Comparison of ENCODE assay signal across 9 cellular contexts in genomic region chr6:25311251-25311910, GRCh38. TPM values are rescaled to one million over a fixed set of nuclear protein-coding genes. Genes with fewer than 3 reads are reported as not detected.
DNase-seq lines count a peak whose midpoint lies in the region; ATAC-seq and TF ChIP-seq lines count a peak whose summit lies in the region.
"Had no signal": no experiment of that assay in that cellular context is flagged by ENCODE, and none has a peak within 500 bp of the region (broad histone marks: within the 10 kb centered on the region; RNA-seq: fewer than 3 reads in every experiment).

No MANE protein-coding gene starts in this region.

- H3K36me3 ChIP-seq in Caco-2 (ENCODE audit: control insufficient read depth, insufficient read depth, low read length) (no peaks in the 10 kb centered on the region), mucosa of stomach (ENCODE audit: control insufficient read depth, insufficient read depth, low read length) (no peaks in the 10 kb centered on the region)

- CTCF ChIA-PET in Caco-2 (lab: Charles Lee) = interaction anchor here (0.6 to 1.7 kb wide), 5 partner anchors 32 to 331 kb away, joined by 3 to 12 read pairs (median 5); partner anchors contain the start of gene CARMIL1
- CTCF ChIA-PET in activated CD4-positive, alpha-beta T cell treated with anti-CD3 and anti-CD28 coated beads for 36 hours (lab: Charles Lee) = no interaction called here

- intact Hi-C loops in Caco-2 (cut with micrococcal nuclease; ENCODE audit: unreplicated experiment) = no loop called here
- intact Hi-C loops in activated CD4-positive, alpha-beta T cell treated with anti-CD3 and anti-CD28 coated beads for 36 hours (cut with DNase I, micrococcal nuclease) = no loop called here

- POLR2A ChIA-PET in Caco-2 (lab: Charles Lee) = interaction anchor here (0.5 to 1.1 kb wide), 3 partner anchors 13 to 1823 kb away, joined by 4 to 5 read pairs (median 4); partner anchors contain the start of gene CARMIL1
- POLR2A ChIA-PET in activated CD4-positive, alpha-beta T cell treated with anti-CD3 and anti-CD28 coated beads for 36 hours (lab: Charles Lee) = no interaction called here

- no peak for ATAC-seq in activated CD4-positive, alpha-beta T cell treated with anti-CD3 and anti-CD28 coated beads for 36 hours
- ATAC-seq in GM18909 (IDR thresholded peaks at IDR 0.05; ENCODE audit: poor library complexity, unreplicated experiment) = no peak

- peak overlapping the region; percentile 80 for H3K27ac Mint-ChIP-seq in Caco-2 (ENCODE audit: unreplicated experiment)
- H3K27ac Mint-ChIP-seq in activated CD4-positive, alpha-beta T cell treated with anti-CD3 and anti-CD28 coated beads for 36 hours = no peak overlapping the region

- H3K27me3 ChIP-seq in Caco-2 (replicated peaks; ENCODE audit: control insufficient read depth, insufficient read depth, low read length) (no peaks in the 10 kb centered on the region), mucosa of stomach (ENCODE audit: control insufficient read depth, insufficient read depth, low read length) (no peaks in the 10 kb centered on the region)

- TF ChIP-seq CTCF in Caco-2 (IDR thresholded peaks at IDR 0.05; ENCODE audit: insufficient read depth in 1 of 2, low read depth in 1 of 2, low read length in 1 of 2, severe bottlenecking in 1 of 2, unreplicated experiment in 1 of 2) (no peak), coronary artery (IDR thresholded peaks at IDR 0.05) (no peak)

- peak overlapping the region; percentile 43 to 80 for H3K27ac ChIP-seq in coronary artery

- H3K4me1 ChIP-seq in Caco-2 (peaks cover 38% of the 10 kb centered on the region), mucosa of stomach (ENCODE audit: control insufficient read depth, insufficient read depth, low read length) (peaks cover 46% of the 10 kb centered on the region)

- no peaks in the 10 kb centered on the region for H3K9me3 Mint-ChIP-seq in Caco-2 (ENCODE audit: unreplicated experiment)
- H3K9me3 Mint-ChIP-seq in activated CD4-positive, alpha-beta T cell treated with anti-CD3 and anti-CD28 coated beads for 36 hours (ENCODE audit: low read depth) = no peaks in the 10 kb centered on the region

- BruUV-seq in Caco-2 (replicated peaks; lab: Mats Ljungman, UMichigan) = no TSS peak

- H3K4me1 Mint-ChIP-seq in Caco-2 (ENCODE audit: low read depth, unreplicated experiment) = peaks cover 37% of the 10 kb centered on the region
- H3K4me1 Mint-ChIP-seq in activated CD4-positive, alpha-beta T cell treated with anti-CD3 and anti-CD28 coated beads for 36 hours = peaks cover 21% of the 10 kb centered on the region

- H3K4me3 Mint-ChIP-seq in Caco-2 (ENCODE audit: unreplicated experiment) = peak overlapping the region; percentile 64
- H3K4me3 Mint-ChIP-seq in activated CD4-positive, alpha-beta T cell treated with anti-CD3 and anti-CD28 coated beads for 36 hours = no peak overlapping the region

- H3K9me3 ChIP-seq in Caco-2 = no peaks in the 10 kb centered on the region
- no peaks in the 10 kb centered on the region for H3K9me3 ChIP-seq in mucosa of stomach (ENCODE audit: control insufficient read depth, low read length)

- H3K4me3 ChIP-seq in Caco-2 (ENCODE audit: low read depth, low read length) (no peak overlapping the region), coronary artery (peak overlapping the region; percentile 16), mucosa of stomach (ENCODE audit: low read length) (no peak overlapping the region)

- H3K27me3 Mint-ChIP-seq in Caco-2 (ENCODE audit: insufficient read depth, unreplicated experiment) = no peaks in the 10 kb centered on the region
- H3K27me3 Mint-ChIP-seq in activated CD4-positive, alpha-beta T cell treated with anti-CD3 and anti-CD28 coated beads for 36 hours = no peaks in the 10 kb centered on the region

- H3K9ac ChIP-seq in mucosa of stomach (ENCODE audit: low read length) = peak overlapping the region; percentile 18

- DNase-seq in Caco-2 (peak; percentile 60 to 65), LHCN-M2 (ENCODE audit: low read depth) (peak; percentile 69), coronary artery (ENCODE audit: low spot score) (peak; percentile 43), OCI-M1 (lab: John Stamatoyannopoulos, UW) (no peak), NCI-H526 treated with DMSO at 0.1 percent for 48 hours (lab: John Stamatoyannopoulos, UW) (no peak)
- no peak for DNase-seq in activated CD4-positive, alpha-beta T cell treated with anti-CD3 and anti-CD28 coated beads for 36 hours
- DNase-seq: KBM-7 had no signal

- no peaks in the 10 kb centered on the region for H3K36me3 Mint-ChIP-seq in Caco-2 (ENCODE audit: insufficient read depth, unreplicated experiment)
- H3K36me3 Mint-ChIP-seq in activated CD4-positive, alpha-beta T cell treated with anti-CD3 and anti-CD28 coated beads for 36 hours (ENCODE audit: low read depth) = no peaks in the 10 kb centered on the region

RNA-seq across cellular contexts. Expression of gene CARMIL1, which starts 32.2 kb away (rescaled TPM):
- total RNA-seq in Caco-2 (2022) (25.9 and 26.5 TPM in 2 replicates), LHCN-M2 (2014; rRNA removed) (5.5 and 5.6 TPM in 2 replicates)
- polyA plus RNA-seq in LHCN-M2 (2012) = 4.3 TPM
- 1 to 10 TPM; 4.5 to 4.9 TPM for total RNA-seq in activated CD4-positive, alpha-beta T cell treated with anti-CD3 and anti-CD28 coated beads for 36 hours

Comparison
In these comparisons a context has a peak if more than half of its experiments do, and no peak if none do; other contexts are left out.
1. DNase-seq: peak in Caco-2 (2 of 2), LHCN-M2 (single experiment) and coronary artery (single experiment); none in activated CD4-positive, alpha-beta T cell treated with anti-CD3 and anti-CD28 coated beads for 36 hours (single experiment), OCI-M1 (single experiment) and NCI-H526 treated with DMSO at 0.1 percent for 48 hours (single experiment).